14 cellular contexts compared by ENCODE assay signal in the genomic region with DNA sequence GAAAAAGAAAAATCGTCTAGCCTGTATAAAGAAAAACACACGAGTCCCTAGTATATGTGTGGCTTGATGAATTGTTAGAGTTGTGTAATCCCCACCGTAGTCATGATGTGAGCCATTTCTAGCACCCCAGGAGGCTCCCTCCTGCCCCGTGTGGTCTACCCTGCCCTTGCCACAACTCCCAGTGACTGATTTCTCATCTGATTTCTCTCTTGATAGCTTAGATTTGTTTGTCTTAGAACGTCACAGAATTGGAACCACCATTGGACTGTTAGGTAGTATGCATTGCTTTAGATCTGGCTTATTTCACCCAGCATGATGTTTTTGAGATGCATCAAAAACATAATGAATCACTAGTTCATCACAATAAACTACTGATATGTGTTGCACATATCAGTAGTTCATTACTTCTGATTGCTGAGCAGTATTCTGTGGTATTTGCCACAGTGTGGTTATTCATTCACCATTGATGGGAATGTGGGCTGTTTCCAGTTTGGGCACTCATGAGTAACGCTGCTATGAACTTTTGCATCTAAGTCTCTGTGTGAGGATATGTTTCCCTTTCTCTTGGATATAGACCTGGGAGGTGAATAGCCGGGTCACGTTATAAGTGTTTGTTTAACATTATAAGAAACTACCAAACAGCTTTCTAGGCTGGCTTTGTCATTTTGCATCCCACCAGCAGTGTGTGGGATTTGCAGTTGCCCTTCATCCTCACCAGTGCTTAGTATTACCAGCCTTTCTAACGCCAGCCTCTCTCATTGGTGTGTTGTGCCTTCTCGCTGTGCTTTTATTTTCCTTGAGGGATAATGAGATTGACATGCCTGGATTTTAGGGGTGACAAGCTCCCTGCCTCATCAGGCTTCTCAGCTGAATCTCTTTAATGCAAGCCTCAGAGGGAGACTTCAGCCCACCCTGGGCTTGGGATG. TPM values are rescaled to one million over a fixed set of nuclear protein-coding genes. Genes with fewer than 3 reads are reported as not detected.
A peak's percentile ranks its signal among the peaks of the same experiment; 100 is the strongest.
DNase-seq lines count a peak whose midpoint lies in the region; ATAC-seq and TF ChIP-seq lines count a peak whose summit lies in the region.
"Had no signal": no experiment of that assay in that cellular context is flagged by ENCODE, and none has a peak within 500 bp of the region (broad histone marks: within the 10 kb centered on the region; RNA-seq: fewer than 3 reads in every experiment).

No MANE protein-coding gene starts in this region.

- H3F3A ChIP-seq in neural progenitor cell (ENCODE audit: low read depth), result no peaks in the 10 kb centered on the region

- no peak overlapping the region for H3K4me3 ChIP-seq in Jurkat, Clone E6-1 (ENCODE audit: low read length)
- H3K4me3 ChIP-seq in astrocyte of the cerebellum (ENCODE audit: low read depth, low read length) (no peak overlapping the region), neural progenitor cell (no peak overlapping the region)

- no peak overlapping the region for H2AFZ ChIP-seq in neural progenitor cell (replicated peaks)

- peaks cover 10% of the 10 kb centered on the region for H3K4me1 Mint-ChIP-seq in neural progenitor cell
- H3K4me1 Mint-ChIP-seq: endodermal cell, immature natural killer cell had no signal

- no peak for TF ChIP-seq CTCF in astrocyte of the cerebellum (IDR thresholded peaks at IDR 0.05; ENCODE audit: low read depth, low read length, missing control alignments)
- no peak for TF ChIP-seq CTCF in neural progenitor cell (IDR thresholded peaks at IDR 0.05)

- in situ Hi-C loops in astrocyte of the cerebellum (cut with HindIII; ENCODE audit: low sequenced_read_pairs), result no loop called here

- H3K79me2 ChIP-seq in neural progenitor cell (ENCODE audit: low read depth), result no peaks in the 10 kb centered on the region

- H3K4me3 Mint-ChIP-seq in neural progenitor cell, result peak overlapping the region; percentile 25
- H3K4me3 Mint-ChIP-seq: endodermal cell; immature natural killer cell; T-helper 1 cell treated with Interleukin-12 subunit alpha and Interleukin-12 subunit beta and Interleukin-4 antibody, amounts not matched to agents 30 μg/mL and 1 μg/mL, for 36 hours had no signal

- H3K27ac Mint-ChIP-seq in neural progenitor cell, result no peak overlapping the region
- H3K27ac Mint-ChIP-seq: endodermal cell; immature natural killer cell; T-helper 1 cell treated with Interleukin-12 subunit alpha and Interleukin-12 subunit beta and Interleukin-4 antibody, amounts not matched to agents 30 μg/mL and 1 μg/mL, for 36 hours had no signal

- H3K9me3 ChIP-seq in neural progenitor cell (ENCODE audit: low read depth), result no peaks in the 10 kb centered on the region

- no peak overlapping the region for H3K9ac ChIP-seq in neural progenitor cell

- no peak for ATAC-seq in HG02763 (IDR thresholded peaks at IDR 0.05; ENCODE audit: unreplicated experiment)
- no peak for ATAC-seq in HG03045 (IDR thresholded peaks at IDR 0.05; ENCODE audit: unreplicated experiment)

- H3K9me3 Mint-ChIP-seq in neural progenitor cell, result peaks cover 10% of the 10 kb centered on the region

- no peak overlapping the region for H3K27ac ChIP-seq in neural progenitor cell

- no peaks in the 10 kb centered on the region for H3K36me3 Mint-ChIP-seq in neural progenitor cell

- no peaks in the 10 kb centered on the region for H3K36me3 ChIP-seq in neural progenitor cell

- H3K27me3 Mint-ChIP-seq in neural progenitor cell (ENCODE audit: insufficient read depth, low read depth), result peaks cover 9% of the 10 kb centered on the region

- H3K4me1 ChIP-seq in neural progenitor cell, result no peaks in the 10 kb centered on the region

- H3K4me2 ChIP-seq in neural progenitor cell, result no peak overlapping the region

- H3K27me3 ChIP-seq in neural progenitor cell, result no peaks in the 10 kb centered on the region

- no peaks in the 10 kb centered on the region for H4K20me1 ChIP-seq in neural progenitor cell (ENCODE audit: low read depth)

- DNase-seq in activated CD4-positive, alpha-beta T cell treated with anti-CD3 and anti-CD28 coated beads, Interleukin-2, amount 50 U/mL, for 48 hours, result peak; percentile 25 to 52
- no peak for DNase-seq in activated CD4-positive, alpha-beta T cell treated with anti-CD3 and anti-CD28 coated beads for 1 hour
- DNase-seq in Jurkat, Clone E6-1 (ENCODE audit: low read depth, low spot score), result peak; percentile 57
- DNase-seq in astrocyte of the cerebellum (ENCODE audit: low read depth), result peak; percentile 79
- DNase-seq in neural progenitor cell (ENCODE audit: low spot score), result no peak
- DNase-seq in medulla oblongata (ENCODE audit: extremely low spot score), result no peak
- DNase-seq: activated gamma-delta T cell, endodermal cell, immature natural killer cell, KG1, NCI-H748 treated with DMSO at 0.1 percent for 48 hours had no signal

RNA-seq across cellular contexts. Expression of gene NCOR2, which starts 31.9 kb away (rescaled TPM):
- 50.1 TPM for polyA plus RNA-seq in Jurkat, Clone E6-1 (2012; ENCODE audit: insufficient read depth, insufficient read length)
- 14.3 and 18.0 TPM in 2 replicates for total RNA-seq in neural progenitor cell (ENCODE audit: low replicate concordance)

Comparison
In these comparisons a context has a peak if more than half of its experiments do, and no peak if none do; other contexts are left out.
1. DNase-seq: peak in activated CD4-positive, alpha-beta T cell treated with anti-CD3 and anti-CD28 coated beads, Interleukin-2, amount 50 U/mL, for 48 hours (2 of 2), Jurkat, Clone E6-1 (single experiment) and astrocyte of the cerebellum (single experiment); none in activated CD4-positive, alpha-beta T cell treated with anti-CD3 and anti-CD28 coated beads for 1 hour (single experiment), neural progenitor cell (single experiment) and medulla oblongata (single experiment).